ENCODE assay signal across 8 cellular contexts in the genomic region with DNA sequence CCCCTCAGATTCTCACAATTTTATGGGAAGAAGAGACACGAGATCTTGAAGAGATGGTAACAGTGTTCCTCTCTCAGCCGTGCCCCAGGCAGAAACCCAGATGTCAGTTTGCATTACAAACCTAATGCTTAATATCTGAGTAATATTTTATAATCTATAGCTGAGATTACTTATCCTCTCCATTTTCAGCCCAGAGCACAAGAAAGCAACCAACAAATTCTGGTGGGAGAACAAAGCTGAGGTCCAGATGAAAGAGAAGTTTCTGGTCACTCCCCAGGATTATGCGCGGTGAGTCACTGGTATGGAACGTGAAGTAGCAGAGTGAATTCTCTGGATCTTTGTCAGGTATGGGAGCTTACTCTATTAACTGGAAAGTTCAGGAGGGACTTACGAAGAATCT. TPM values are rescaled to one million over a fixed set of nuclear protein-coding genes. Genes with fewer than 3 reads are reported as not detected.
DNase-seq lines count a peak whose midpoint lies in the region; ATAC-seq and TF ChIP-seq lines count a peak whose summit lies in the region.

No MANE protein-coding gene starts in this region.

- 19% methylated on average over 4 of the region's 6 CpGs for WGBS in HUES64

- TF ChIP-seq CTCF in BJ (IDR thresholded peaks at IDR 0.05; ENCODE audit: insufficient read depth, low read depth, low read length) (no peak), brain microvascular endothelial cell (IDR thresholded peaks at IDR 0.05; ENCODE audit: low read depth, low read length, missing control alignments) (no peak), lower lobe of right lung (IDR thresholded peaks at IDR 0.05) (no peak), vagina (IDR thresholded peaks at IDR 0.05) (no peak)

- H3K27me3 ChIP-seq in BJ (ENCODE audit: control insufficient read depth, insufficient read depth, low read length) (no peaks in the 10 kb centered on the region), HUES64 (ENCODE audit: insufficient read depth, low read length) (no peaks in the 10 kb centered on the region), brain microvascular endothelial cell (replicated peaks) (no peaks in the 10 kb centered on the region), lower lobe of right lung (ENCODE audit: low read depth) (no peaks in the 10 kb centered on the region), vagina (no peaks in the 10 kb centered on the region)

- H3K4me3 ChIP-seq in BJ (ENCODE audit: low read depth, low read length) (peak overlapping the region; percentile 80), HUES64 (ENCODE audit: low read length) (peak overlapping the region; percentile 96), brain microvascular endothelial cell (ENCODE audit: low read depth, low read length) (peak overlapping the region; percentile 82), lower lobe of right lung (peak overlapping the region; percentile 96), vagina (peak overlapping the region; percentile 86 to 88)

- CTCF ChIA-PET in BJ (lab: Yijun Ruan, JAX) = interaction anchor here (1.1 kb wide), 1 partner anchor 71 kb away, joined by 3 read pairs; no protein-coding TSS in a partner anchor

- peak; percentile 55 to 74 for ATAC-seq in lower lobe of right lung
- no peak for ATAC-seq in GM18858 (IDR thresholded peaks at IDR 0.05; ENCODE audit: unreplicated experiment)
- no peak for ATAC-seq in HG02981 (IDR thresholded peaks at IDR 0.05; ENCODE audit: unreplicated experiment)

- peaks cover 6% of the 10 kb centered on the region for H3K4me1 ChIP-seq in HUES64 (ENCODE audit: insufficient read depth, low read length)
- H3K4me1 ChIP-seq in lower lobe of right lung = peaks cover 30% of the 10 kb centered on the region
- H3K4me1 ChIP-seq in vagina = peaks cover 34% of the 10 kb centered on the region

- POLR2A ChIA-PET in BJ (lab: Charles Lee) = no interaction called here

- DNase-seq in BJ (ENCODE audit: low read depth) (peak; percentile 28), brain microvascular endothelial cell (peak; percentile 58), lower lobe of right lung (no peak), vagina (ENCODE audit: extremely low spot score in 2 of 2) (no peak)
- no peak for DNase-seq in stimulated activated CD8-positive, alpha-beta memory T cell treated with anti-CD3 and anti-CD28 coated beads, Interleukin-4, amount 100 ng/mL, for 48 hours

- peak overlapping the region; percentile 90 for H3K9ac ChIP-seq in HUES64 (ENCODE audit: low read depth, low read length)

- H3K36me3 ChIP-seq in BJ (ENCODE audit: control insufficient read depth, insufficient read depth, low read length) (no peaks in the 10 kb centered on the region; the same call in 1 of the 2 replicates), HUES64 (ENCODE audit: insufficient read depth, low read length) (peaks cover 51% of the 10 kb centered on the region), brain microvascular endothelial cell (replicated peaks) (peaks cover 4% of the 10 kb centered on the region), lower lobe of right lung (peaks cover 46% of the 10 kb centered on the region), vagina (peaks cover 0 to 27% of the 10 kb centered on the region in 2 donors)

- H3K27ac ChIP-seq in HUES64 (ENCODE audit: low read depth, low read length) = peak overlapping the region; percentile 86
- H3K27ac ChIP-seq in brain microvascular endothelial cell = peak overlapping the region; percentile 15
- H3K27ac ChIP-seq in lower lobe of right lung = peak overlapping the region; percentile 94
- peak overlapping the region; percentile 65 for H3K27ac ChIP-seq in vagina

- intact Hi-C loops in lower lobe of right lung (cut with DNase I) = no loop called here
- intact Hi-C loops in vagina (cut with DNase I) = no loop called here

- no peak for TF ChIP-seq POLR2A in vagina (IDR thresholded peaks at IDR 0.05)

- in situ Hi-C loops in brain microvascular endothelial cell (cut with HindIII; ENCODE audit: low pct_ligation_motif_present, low sequenced_read_pairs) = no loop called here

- H3K9me3 ChIP-seq in HUES64 (ENCODE audit: insufficient read depth, low read depth, low read length) (no peaks in the 10 kb centered on the region), lower lobe of right lung (no peaks in the 10 kb centered on the region), vagina (no peaks in the 10 kb centered on the region)

RNA-seq across cellular contexts. Expression of a gene that starts 0.9 kb away (rescaled TPM):
- polyA plus RNA-seq in BJ (2011; rRNA removed) = 10.5 and 12.0 TPM in 2 replicates
- polyA minus RNA-seq in BJ (2011; rRNA and poly(A)+ RNA removed) = 5.1 and 5.4 TPM in 2 replicates
- 16.9 TPM for polyA plus RNA-seq in HUES64 (2013, experiment 1 of 2)
- 17.1 TPM for polyA plus RNA-seq in HUES64 (2013, experiment 2 of 2)
- 51.0 TPM for total RNA-seq in lower lobe of right lung
- 49.8 TPM for total RNA-seq in vagina

RNA-seq across cellular contexts. Expression of a gene that starts 19.3 kb away (rescaled TPM):
- polyA plus RNA-seq in BJ (2011; rRNA removed) = 351 and 799 TPM in 2 replicates
- polyA minus RNA-seq in BJ (2011; rRNA and poly(A)+ RNA removed) = 30.1 and 37.8 TPM in 2 replicates
- 1,112 TPM for polyA plus RNA-seq in HUES64 (2013, experiment 1 of 2)
- 1,192 TPM for polyA plus RNA-seq in HUES64 (2013, experiment 2 of 2)
- 878 TPM for total RNA-seq in lower lobe of right lung
- total RNA-seq in vagina = 1,843 TPM

RNA-seq across cellular contexts. Expression of a gene that starts 19.7 kb away (rescaled TPM):
- polyA plus RNA-seq in BJ (2011; rRNA removed) = 167 and 211 TPM in 2 replicates
- 52.3 and 72.6 TPM in 2 replicates for polyA minus RNA-seq in BJ (2011; rRNA and poly(A)+ RNA removed)
- 89.1 TPM for polyA plus RNA-seq in HUES64 (2013, experiment 1 of 2)
- 83.6 TPM for polyA plus RNA-seq in HUES64 (2013, experiment 2 of 2)
- total RNA-seq in lower lobe of right lung (49.7 TPM), vagina (40.0 TPM)

RNA-seq across cellular contexts. Expression of a gene that starts 27.3 kb away (rescaled TPM):
- polyA plus RNA-seq in BJ (2011; rRNA removed) = not detected in 2 replicates
- polyA minus RNA-seq in BJ (2011; rRNA and poly(A)+ RNA removed) = not detected in 2 replicates
- not detected for polyA plus RNA-seq in HUES64 (2013, experiment 1 of 2)
- not detected for polyA plus RNA-seq in HUES64 (2013, experiment 2 of 2)
- total RNA-seq in lower lobe of right lung = not detected
- not detected for total RNA-seq in vagina

RNA-seq across cellular contexts. Expression of a gene that starts 31.9 kb away (rescaled TPM):
- polyA plus RNA-seq in BJ (2011; rRNA removed) = 14.1 and 21.4 TPM in 2 replicates
- polyA minus RNA-seq in BJ (2011; rRNA and poly(A)+ RNA removed) = 10.4 and 18.2 TPM in 2 replicates
- 31.1 TPM for polyA plus RNA-seq in HUES64 (2013, experiment 1 of 2)
- polyA plus RNA-seq in HUES64 (2013, experiment 2 of 2) = 35.1 TPM
- total RNA-seq in lower lobe of right lung (13.2 TPM), vagina (16.0 TPM)

Comparison
In these comparisons a context has a peak if more than half of its experiments do, and no peak if none do; other contexts are left out.
1. DNase-seq: peak in BJ (single experiment) and brain microvascular endothelial cell (single experiment); none in lower lobe of right lung (single experiment), vagina (0 of 2) and stimulated activated CD8-positive, alpha-beta memory T cell treated with anti-CD3 and anti-CD28 coated beads, Interleukin-4, amount 100 ng/mL, for 48 hours (single experiment).
2. H3K27ac ChIP-seq: peak in every context shown above with its lines; median percentile 94 in lower lobe of right lung; 86 in HUES64; 65 in vagina; 15 in brain microvascular endothelial cell.
3. ATAC-seq: peak in lower lobe of right lung (2 of 2); none in GM18858 (single experiment) and HG02981 (single experiment).
4. Peak in every context shown above with its lines, with median percentiles within 50 percentile points of each other: H3K4me3 ChIP-seq.